Comparison of ENCODE assay signal across 8 cellular contexts in genomic region chr3:111539351-111540331, GRCh38. TPM values are rescaled to one million over a fixed set of nuclear protein-coding genes. Genes with fewer than 3 reads are reported as not detected.
DNase-seq lines count a peak whose midpoint lies in the region; ATAC-seq and TF ChIP-seq lines count a peak whose summit lies in the region.

No MANE protein-coding gene starts in this region.

- peak overlapping the region; percentile 42 for H3K27ac ChIP-seq in naive thymus-derived CD4-positive, alpha-beta T cell (ENCODE audit: low read depth, low read length)

- H3K4me3 Mint-ChIP-seq in naive thymus-derived CD4-positive, alpha-beta T cell = peak overlapping the region; percentile 77 to 92 (median 82)

- H3K27me3 Mint-ChIP-seq in naive thymus-derived CD4-positive, alpha-beta T cell = no peaks in the 10 kb centered on the region

- CTCF ChIA-PET in naive thymus-derived CD4-positive, alpha-beta T cell (lab: Charles Lee) = interaction anchor here (0.5 to 1.7 kb wide), 10 partner anchors 8 to 1810 kb away, joined by 3 to 9 read pairs (median 4); no protein-coding TSS in a partner anchor

- H3K9me3 ChIP-seq in naive thymus-derived CD4-positive, alpha-beta T cell (ENCODE audit: control insufficient read depth in 2 of 3, low read length in 3 of 3) = no peaks in the 10 kb centered on the region

- H3K4me3 ChIP-seq in GM12875 (ENCODE audit: low read depth, low read length) = no peak overlapping the region
- H3K4me3 ChIP-seq in naive thymus-derived CD4-positive, alpha-beta T cell (ENCODE audit: low read length) = peak overlapping the region; percentile 40

- POLR2A ChIA-PET in naive thymus-derived CD4-positive, alpha-beta T cell (lab: Charles Lee) = interaction anchor here (0.6 to 1.0 kb wide), 3 partner anchors 71 to 151 kb away, joined by 3 to 4 read pairs (median 4); no protein-coding TSS in a partner anchor

- TF ChIP-seq CTCF in GM12875 (IDR thresholded peaks at IDR 0.05; ENCODE audit: borderline replicate concordance, insufficient read depth, low read depth, low read length) = peak; percentile 74; the same call in 1 of the 2 replicates

- DNase-seq in A172 (ENCODE audit: low spot score) (peak; percentile 64), NCI-H1694 treated with DMSO at 0.1 percent for 48 hours (lab: John Stamatoyannopoulos, UW) (peak; percentile 39), dermis microvascular lymphatic vessel endothelial cell (ENCODE audit: low read depth in 2 of 2) (peak; percentile 4 to 24)
- peak; percentile 50 for DNase-seq in activated CD4-positive, alpha-beta T cell treated with anti-CD3 and anti-CD28 coated beads for 1 hour
- DNase-seq in naive thymus-derived CD4-positive, alpha-beta T cell = peak; percentile 32 to 69 (median 57)
- DNase-seq in stimulated activated naive CD8-positive, alpha-beta T cell treated with anti-CD3 and anti-CD28 coated beads, Interleukin-15, Interleukin-2, amounts not matched to agents 100 U/mL and 50 U/mL, for 24 hours = peak; percentile 72

- H3K4me1 Mint-ChIP-seq in naive thymus-derived CD4-positive, alpha-beta T cell = peaks cover 27 to 65% (median 55%) of the 10 kb centered on the region in 7 donors

- ATAC-seq in HG02678 (IDR thresholded peaks at IDR 0.05; ENCODE audit: unreplicated experiment) = peak; percentile 71
- ATAC-seq in naive thymus-derived CD4-positive, alpha-beta T cell = peak; percentile 54
- ATAC-seq in stimulated activated naive CD8-positive, alpha-beta T cell treated with anti-CD3 and anti-CD28 coated beads, Interleukin-15, Interleukin-2, amounts not matched to agents 100 U/mL and 50 U/mL, for 24 hours = peak; percentile 48

- peaks cover 33 to 38% of the 10 kb centered on the region in 2 donors for H3K4me1 ChIP-seq in naive thymus-derived CD4-positive, alpha-beta T cell (ENCODE audit: control insufficient read depth in 2 of 2, insufficient read depth in 2 of 2, low read length in 2 of 2)

- no peaks in the 10 kb centered on the region for H3K27me3 ChIP-seq in naive thymus-derived CD4-positive, alpha-beta T cell (ENCODE audit: control insufficient read depth in 2 of 2, insufficient read depth in 2 of 2, low read length in 2 of 2)

- intact Hi-C loops in naive thymus-derived CD4-positive, alpha-beta T cell (cut with micrococcal nuclease) = loop anchor here (1.0 to 10.0 kb wide), 23 partner anchors 38 to 1807 kb away; partner anchors contain the start of genes ATG3 (in 1 of the 2), BTLA (in 1 of the 2) and SLC35A5 (in 1 of the 2)

- peak overlapping the region in 5 of 9 donors; percentile 78 to 99 (median 98) for H3K27ac Mint-ChIP-seq in naive thymus-derived CD4-positive, alpha-beta T cell

- peaks cover 0 to 3% (median 0%) of the 10 kb centered on the region in 11 donors for H3K9me3 Mint-ChIP-seq in naive thymus-derived CD4-positive, alpha-beta T cell

- H3K36me3 ChIP-seq in naive thymus-derived CD4-positive, alpha-beta T cell (ENCODE audit: control insufficient read depth in 2 of 3, insufficient read depth in 3 of 3, low read length in 3 of 3) = no peaks in the 10 kb centered on the region

- peaks cover 0 to 24% (median 0%) of the 10 kb centered on the region in 5 donors for H3K36me3 Mint-ChIP-seq in naive thymus-derived CD4-positive, alpha-beta T cell

RNA-seq across cellular contexts. Expression of gene CD96, which starts 2.4 kb away (rescaled TPM):
- not detected in 2 replicates for total RNA-seq in A172 (2014; rRNA removed; shearing (Covaris generic))
- total RNA-seq in dermis microvascular lymphatic vessel endothelial cell = not detected in 2 replicates
- total RNA-seq in naive thymus-derived CD4-positive, alpha-beta T cell = 100 to 1,000 TPM; 142 to 309 (median 219) TPM
- 100 to 1,000 TPM; 183 to 205 TPM for polyA plus RNA-seq in naive thymus-derived CD4-positive, alpha-beta T cell

RNA-seq across cellular contexts. Expression of gene ZBED2, which starts 55.5 kb away (rescaled TPM):
- 0.22 TPM in 1 of 2 replicates, not detected in the other for total RNA-seq in A172 (2014; rRNA removed; shearing (Covaris generic))
- under 0.01 TPM in 1 of 2 replicates, not detected in the other for total RNA-seq in dermis microvascular lymphatic vessel endothelial cell
- 10 to 100 TPM in 1 of 5 experiments, under 1 TPM in 3, not detected in 1; 0.13 to 51.8 (median 0.27) TPM for total RNA-seq in naive thymus-derived CD4-positive, alpha-beta T cell
- 1 to 10 TPM; 1.7 to 1.8 TPM for polyA plus RNA-seq in naive thymus-derived CD4-positive, alpha-beta T cell

Comparison
In these comparisons a context has a peak if more than half of its experiments do, and no peak if none do; other contexts are left out.
1. DNase-seq: peak in every context shown above with its lines; median percentile 72 in stimulated activated naive CD8-positive, alpha-beta T cell treated with anti-CD3 and anti-CD28 coated beads, Interleukin-15, Interleukin-2, amounts not matched to agents 100 U/mL and 50 U/mL, for 24 hours; 64 in A172; 57 in naive thymus-derived CD4-positive, alpha-beta T cell; 50 in activated CD4-positive, alpha-beta T cell treated with anti-CD3 and anti-CD28 coated beads for 1 hour; 39 in NCI-H1694 treated with DMSO at 0.1 percent for 48 hours; 14 in dermis microvascular lymphatic vessel endothelial cell.
2. RNA of gene CD96, which starts 2.4 kb away (total RNA-seq): 142 to 309 TPM in naive thymus-derived CD4-positive, alpha-beta T cell; not detected in A172 and not detected in dermis microvascular lymphatic vessel endothelial cell; every median in the first group is over 100 times any median in the second.
3. Peak in every context shown above with its lines, with median percentiles within 50 percentile points of each other: ATAC-seq.